Comparison of ENCODE assay signal across 2 cellular contexts in the genomic region with DNA sequence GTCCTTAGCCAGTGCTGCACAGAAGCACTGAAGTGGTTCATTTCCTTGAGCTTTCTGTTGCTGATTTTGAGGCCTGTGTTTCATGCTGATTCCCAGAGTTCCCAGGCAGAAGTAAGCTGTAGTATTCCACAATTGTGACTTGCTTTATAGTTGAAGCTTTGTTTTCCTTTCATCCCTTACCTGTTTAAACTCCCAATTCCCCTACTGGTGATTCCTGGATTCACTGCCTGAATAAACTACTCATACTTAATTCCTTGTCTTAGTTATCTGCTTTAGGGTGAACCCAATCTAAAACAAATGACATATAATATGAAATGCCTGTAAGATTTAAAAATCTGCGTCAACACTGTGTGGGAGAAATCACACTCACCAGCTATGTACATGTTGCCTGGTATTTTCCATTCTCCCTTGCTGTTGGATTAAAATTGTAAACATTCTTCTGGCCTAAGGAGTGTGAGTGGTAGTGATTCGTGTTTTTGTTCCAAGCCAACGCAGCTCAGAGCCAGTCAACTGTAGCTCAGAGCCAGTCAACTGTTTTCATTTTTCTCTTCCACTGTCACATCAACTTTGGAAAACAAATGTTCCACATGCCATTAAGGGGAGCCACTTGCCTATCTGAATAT.
TF ChIP-seq lines count a peak whose summit lies in the region.

No MANE protein-coding gene starts in this region.

TF ChIP-seq in GM23338, 12 proteins besides CTCF, POLR2A, EP300 and RAD21:
- TF ChIP-seq, protein P1, sequence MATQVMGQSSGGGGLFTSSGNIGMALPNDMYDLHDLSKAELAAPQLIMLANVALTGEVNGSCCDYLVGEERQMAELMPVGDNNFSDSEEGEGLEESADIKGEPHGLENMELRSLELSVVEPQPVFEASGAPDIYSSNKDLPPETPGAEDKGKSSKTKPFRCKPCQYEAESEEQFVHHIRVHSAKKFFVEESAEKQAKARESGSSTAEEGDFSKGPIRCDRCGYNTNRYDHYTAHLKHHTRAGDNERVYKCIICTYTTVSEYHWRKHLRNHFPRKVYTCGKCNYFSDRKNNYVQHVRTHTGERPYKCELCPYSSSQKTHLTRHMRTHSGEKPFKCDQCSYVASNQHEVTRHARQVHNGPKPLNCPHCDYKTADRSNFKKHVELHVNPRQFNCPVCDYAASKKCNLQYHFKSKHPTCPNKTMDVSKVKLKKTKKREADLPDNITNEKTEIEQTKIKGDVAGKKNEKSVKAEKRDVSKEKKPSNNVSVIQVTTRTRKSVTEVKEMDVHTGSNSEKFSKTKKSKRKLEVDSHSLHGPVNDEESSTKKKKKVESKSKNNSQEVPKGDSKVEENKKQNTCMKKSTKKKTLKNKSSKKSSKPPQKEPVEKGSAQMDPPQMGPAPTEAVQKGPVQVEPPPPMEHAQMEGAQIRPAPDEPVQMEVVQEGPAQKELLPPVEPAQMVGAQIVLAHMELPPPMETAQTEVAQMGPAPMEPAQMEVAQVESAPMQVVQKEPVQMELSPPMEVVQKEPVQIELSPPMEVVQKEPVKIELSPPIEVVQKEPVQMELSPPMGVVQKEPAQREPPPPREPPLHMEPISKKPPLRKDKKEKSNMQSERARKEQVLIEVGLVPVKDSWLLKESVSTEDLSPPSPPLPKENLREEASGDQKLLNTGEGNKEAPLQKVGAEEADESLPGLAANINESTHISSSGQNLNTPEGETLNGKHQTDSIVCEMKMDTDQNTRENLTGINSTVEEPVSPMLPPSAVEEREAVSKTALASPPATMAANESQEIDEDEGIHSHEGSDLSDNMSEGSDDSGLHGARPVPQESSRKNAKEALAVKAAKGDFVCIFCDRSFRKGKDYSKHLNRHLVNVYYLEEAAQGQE (IDR thresholded peaks at IDR 0.05; ENCODE audit: unreplicated experiment): no peak
- TF ChIP-seq CREB1 (CRISPR knock-in tag; IDR thresholded peaks at IDR 0.05; ENCODE audit: low read depth) (no peak), STAT1 (IDR thresholded peaks at IDR 0.05; ENCODE audit: unreplicated experiment) (no peak), NANOG (IDR thresholded peaks at IDR 0.05; ENCODE audit: borderline replicate concordance) (no peak), POLR2AphosphoS5 (IDR thresholded peaks at IDR 0.05; ENCODE audit: low read depth) (no peak), ZNF114 (CRISPR knock-in tag; IDR thresholded peaks at IDR 0.05) (no peak), EZH2phosphoT487 (IDR thresholded peaks at IDR 0.05; ENCODE audit: unreplicated experiment) (no peak), EZH2 (IDR thresholded peaks at IDR 0.05; ENCODE audit: low read depth, unreplicated experiment) (no peak), JUNB (IDR thresholded peaks at IDR 0.05; ENCODE audit: unreplicated experiment) (no peak), ZNF331 (CRISPR knock-in tag; IDR thresholded peaks at IDR 0.05; ENCODE audit: low read depth) (no peak)
- TF ChIP-seq, protein P2, sequence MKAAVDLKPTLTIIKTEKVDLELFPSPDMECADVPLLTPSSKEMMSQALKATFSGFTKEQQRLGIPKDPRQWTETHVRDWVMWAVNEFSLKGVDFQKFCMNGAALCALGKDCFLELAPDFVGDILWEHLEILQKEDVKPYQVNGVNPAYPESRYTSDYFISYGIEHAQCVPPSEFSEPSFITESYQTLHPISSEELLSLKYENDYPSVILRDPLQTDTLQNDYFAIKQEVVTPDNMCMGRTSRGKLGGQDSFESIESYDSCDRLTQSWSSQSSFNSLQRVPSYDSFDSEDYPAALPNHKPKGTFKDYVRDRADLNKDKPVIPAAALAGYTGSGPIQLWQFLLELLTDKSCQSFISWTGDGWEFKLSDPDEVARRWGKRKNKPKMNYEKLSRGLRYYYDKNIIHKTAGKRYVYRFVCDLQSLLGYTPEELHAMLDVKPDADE (IDR thresholded peaks at IDR 0.05): no peak

TF ChIP-seq in H1, 55 proteins besides CTCF, POLR2A, EP300 and RAD21:
- TF ChIP-seq NRF1 (IDR thresholded peaks at IDR 0.05; ENCODE audit: low read depth, low read length) (no peak), BACH1 (IDR thresholded peaks at IDR 0.05; ENCODE audit: low read length) (no peak)
